8 cellular contexts compared by ENCODE assay signal in the genomic region with DNA sequence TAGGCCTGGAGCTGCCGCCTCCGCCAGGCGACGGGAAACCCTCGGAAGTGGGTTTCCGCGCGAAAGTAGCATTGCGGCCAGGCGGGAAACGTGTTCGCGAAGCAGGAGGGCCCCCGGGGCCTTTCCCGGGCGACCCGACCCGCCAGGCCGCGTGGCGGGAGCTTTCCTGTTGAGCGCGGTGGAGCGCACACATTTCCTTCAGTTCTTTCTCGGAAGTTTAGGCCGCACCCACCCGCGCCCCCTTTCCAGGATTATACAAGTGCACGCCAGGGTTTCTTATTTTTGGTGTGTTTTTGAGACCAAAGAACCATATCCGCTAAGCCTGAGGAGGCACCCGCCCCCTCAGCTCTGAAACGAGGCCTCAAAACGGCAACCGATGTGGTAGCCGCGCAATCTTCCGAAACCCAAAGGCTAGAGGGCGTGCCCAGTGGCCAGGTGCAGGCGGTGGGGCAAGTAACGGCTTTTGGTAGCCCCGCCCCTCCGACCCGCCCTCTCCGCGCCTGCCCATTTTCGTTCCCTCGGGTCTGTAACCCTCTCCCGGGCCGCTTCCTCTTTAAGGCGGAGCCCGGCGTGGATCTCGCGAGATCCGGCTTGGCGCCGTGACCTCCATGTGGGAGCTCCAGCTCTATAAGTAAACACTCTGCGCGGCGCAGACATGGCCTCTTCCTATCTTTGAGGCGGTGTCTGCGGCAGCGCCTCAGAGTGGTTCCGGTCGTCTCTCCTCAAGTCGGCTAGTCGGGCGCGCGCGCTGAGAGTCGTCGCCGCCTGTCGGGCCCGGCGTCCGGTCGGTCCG. TPM values are rescaled to one million over a fixed set of nuclear protein-coding genes. Genes with fewer than 3 reads are reported as not detected.
DNase-seq lines count a peak whose midpoint lies in the region; ATAC-seq and TF ChIP-seq lines count a peak whose summit lies in the region.

A gene with protein sequence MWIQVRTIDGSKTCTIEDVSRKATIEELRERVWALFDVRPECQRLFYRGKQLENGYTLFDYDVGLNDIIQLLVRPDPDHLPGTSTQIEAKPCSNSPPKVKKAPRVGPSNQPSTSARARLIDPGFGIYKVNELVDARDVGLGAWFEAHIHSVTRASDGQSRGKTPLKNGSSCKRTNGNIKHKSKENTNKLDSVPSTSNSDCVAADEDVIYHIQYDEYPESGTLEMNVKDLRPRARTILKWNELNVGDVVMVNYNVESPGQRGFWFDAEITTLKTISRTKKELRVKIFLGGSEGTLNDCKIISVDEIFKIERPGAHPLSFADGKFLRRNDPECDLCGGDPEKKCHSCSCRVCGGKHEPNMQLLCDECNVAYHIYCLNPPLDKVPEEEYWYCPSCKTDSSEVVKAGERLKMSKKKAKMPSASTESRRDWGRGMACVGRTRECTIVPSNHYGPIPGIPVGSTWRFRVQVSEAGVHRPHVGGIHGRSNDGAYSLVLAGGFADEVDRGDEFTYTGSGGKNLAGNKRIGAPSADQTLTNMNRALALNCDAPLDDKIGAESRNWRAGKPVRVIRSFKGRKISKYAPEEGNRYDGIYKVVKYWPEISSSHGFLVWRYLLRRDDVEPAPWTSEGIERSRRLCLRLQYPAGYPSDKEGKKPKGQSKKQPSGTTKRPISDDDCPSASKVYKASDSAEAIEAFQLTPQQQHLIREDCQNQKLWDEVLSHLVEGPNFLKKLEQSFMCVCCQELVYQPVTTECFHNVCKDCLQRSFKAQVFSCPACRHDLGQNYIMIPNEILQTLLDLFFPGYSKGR (plus strand): TSS at position 628 of the 793 bp plus-strand sequence. CDS start 292 bp downstream, outside the sequence.

- peaks cover 11% of the 10 kb centered on the region for H3K36me3 Mint-ChIP-seq in activated T-cell treated with anti-CD3 and anti-CD28 coated beads, Interleukin-2, amount 50 U/mL, for 4 hours (ENCODE audit: insufficient read depth)

- H3K4me1 Mint-ChIP-seq in activated T-cell treated with anti-CD3 and anti-CD28 coated beads, Interleukin-2, amount 50 U/mL, for 4 hours (ENCODE audit: low read depth), result peaks cover 36% of the 10 kb centered on the region

- no peaks in the 10 kb centered on the region for H3K9me3 Mint-ChIP-seq in activated T-cell treated with anti-CD3 and anti-CD28 coated beads, Interleukin-2, amount 50 U/mL, for 4 hours

- no peaks in the 10 kb centered on the region for H3K9me3 ChIP-seq in muscle layer of duodenum (ENCODE audit: control insufficient read depth in 1 of 2, low read length in 2 of 2)

- peak within 1 kb of the TSS; percentile 80 for H3K27ac ChIP-seq in muscle layer of duodenum (ENCODE audit: low read length)

- ATAC-seq in GM21717 (IDR thresholded peaks at IDR 0.05; ENCODE audit: unreplicated experiment), result peak; percentile 85
- ATAC-seq in activated T-cell treated with anti-CD3 and anti-CD28 coated beads, Interleukin-2, amount 50 U/mL, for 4 hours, result peak; percentile 90 to 91
- peak; percentile 97 for ATAC-seq in esophagus mucosa

- H3K4me1 ChIP-seq in muscle layer of duodenum (ENCODE audit: control insufficient read depth in 1 of 2, insufficient read depth in 2 of 2, low read length in 2 of 2), result peaks cover 10 to 21% of the 10 kb centered on the region in 2 donors

- DNase-seq in DMS153 treated with DMSO at 0.1 percent for 48 hours (lab: John Stamatoyannopoulos, UW; ENCODE audit: unreplicated experiment) (peak; percentile 89), KBM-7 (peak; percentile 100)
- peak; percentile 99 for DNase-seq in activated T-cell treated with anti-CD3 and anti-CD28 coated beads, Interleukin-2, amount 50 U/mL, for 4 hours
- DNase-seq in stimulated activated CD8-positive, alpha-beta memory T cell treated with anti-CD3 and anti-CD28 coated beads, Interleukin-7, amount 100 ng/mL, for 4 hours (ENCODE audit: low read depth in 2 of 2), result peak; percentile 99

- H3K27me3 Mint-ChIP-seq in activated T-cell treated with anti-CD3 and anti-CD28 coated beads, Interleukin-2, amount 50 U/mL, for 4 hours (ENCODE audit: low read depth), result no peaks in the 10 kb centered on the region

- H3K36me3 ChIP-seq in muscle layer of duodenum (ENCODE audit: control insufficient read depth in 1 of 2, insufficient read depth in 2 of 2, low read length in 2 of 2), result no peaks in the 10 kb centered on the region

- H3K27me3 ChIP-seq in muscle layer of duodenum (ENCODE audit: low read depth, low read length), result no peaks in the 10 kb centered on the region

- peak within 1 kb of the TSS; percentile 90 to 100 for H3K4me3 ChIP-seq in muscle layer of duodenum (ENCODE audit: low read depth in 1 of 2, low read length in 2 of 2)

- peak within 1 kb of the TSS; percentile 87 for H3K4me3 Mint-ChIP-seq in activated T-cell treated with anti-CD3 and anti-CD28 coated beads, Interleukin-2, amount 50 U/mL, for 4 hours

- in situ Hi-C loops in KBM-7 (cut with MboI; ENCODE audit: low pct_unique_long_range_greater_than_20kb, low sequenced_read_pairs), result no loop called here

TF ChIP-seq in PFSK-1, 5 proteins besides CTCF, POLR2A, EP300 and RAD21:
- TF ChIP-seq SIN3A (IDR thresholded peaks at IDR 0.05; ENCODE audit: borderline replicate concordance, insufficient read depth, low read length) (peak; percentile 95), TAF1 (IDR thresholded peaks at IDR 0.05; ENCODE audit: borderline replicate concordance, insufficient read depth, low read length) (peak; percentile 75; the same call in 1 of the 2 replicates), POLR2AphosphoS5 (IDR thresholded peaks at IDR 0.05; ENCODE audit: low read depth, low read length) (peak; percentile 63), FOXP2 (optimal IDR thresholded peaks at IDR 0.05; ENCODE audit: borderline replicate concordance, extremely low read depth, extremely low read length, insufficient read depth) (peak; percentile 56)
- TF ChIP-seq, protein P1, sequence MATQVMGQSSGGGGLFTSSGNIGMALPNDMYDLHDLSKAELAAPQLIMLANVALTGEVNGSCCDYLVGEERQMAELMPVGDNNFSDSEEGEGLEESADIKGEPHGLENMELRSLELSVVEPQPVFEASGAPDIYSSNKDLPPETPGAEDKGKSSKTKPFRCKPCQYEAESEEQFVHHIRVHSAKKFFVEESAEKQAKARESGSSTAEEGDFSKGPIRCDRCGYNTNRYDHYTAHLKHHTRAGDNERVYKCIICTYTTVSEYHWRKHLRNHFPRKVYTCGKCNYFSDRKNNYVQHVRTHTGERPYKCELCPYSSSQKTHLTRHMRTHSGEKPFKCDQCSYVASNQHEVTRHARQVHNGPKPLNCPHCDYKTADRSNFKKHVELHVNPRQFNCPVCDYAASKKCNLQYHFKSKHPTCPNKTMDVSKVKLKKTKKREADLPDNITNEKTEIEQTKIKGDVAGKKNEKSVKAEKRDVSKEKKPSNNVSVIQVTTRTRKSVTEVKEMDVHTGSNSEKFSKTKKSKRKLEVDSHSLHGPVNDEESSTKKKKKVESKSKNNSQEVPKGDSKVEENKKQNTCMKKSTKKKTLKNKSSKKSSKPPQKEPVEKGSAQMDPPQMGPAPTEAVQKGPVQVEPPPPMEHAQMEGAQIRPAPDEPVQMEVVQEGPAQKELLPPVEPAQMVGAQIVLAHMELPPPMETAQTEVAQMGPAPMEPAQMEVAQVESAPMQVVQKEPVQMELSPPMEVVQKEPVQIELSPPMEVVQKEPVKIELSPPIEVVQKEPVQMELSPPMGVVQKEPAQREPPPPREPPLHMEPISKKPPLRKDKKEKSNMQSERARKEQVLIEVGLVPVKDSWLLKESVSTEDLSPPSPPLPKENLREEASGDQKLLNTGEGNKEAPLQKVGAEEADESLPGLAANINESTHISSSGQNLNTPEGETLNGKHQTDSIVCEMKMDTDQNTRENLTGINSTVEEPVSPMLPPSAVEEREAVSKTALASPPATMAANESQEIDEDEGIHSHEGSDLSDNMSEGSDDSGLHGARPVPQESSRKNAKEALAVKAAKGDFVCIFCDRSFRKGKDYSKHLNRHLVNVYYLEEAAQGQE (IDR thresholded peaks at IDR 0.05; ENCODE audit: insufficient read depth in 1 of 2, low read depth in 2 of 2, low read length in 2 of 2), result no peak

RNA-seq across cellular contexts. Expression of the gene that starts here (rescaled TPM):
- polyA plus RNA-seq in PFSK-1 (2012; ENCODE audit: insufficient read length, low read depth), result 13.2 TPM
- total RNA-seq in activated T-cell treated with anti-CD3 and anti-CD28 coated beads, Interleukin-2, amount 50 U/mL, for 4 hours, result 10 to 100 TPM; 34.9 to 38.0 (median 35.6) TPM
- total RNA-seq in esophagus mucosa, result 19.6 TPM

Comparison
In these comparisons a context has a peak if more than half of its experiments do, and no peak if none do; other contexts are left out.
1. Peak in every context shown above with its lines: DNase-seq, ATAC-seq, H3K4me3 ChIP-seq and H3K27ac ChIP-seq.